24 cellular contexts compared by ENCODE assay signal in genomic region chr11:69864930-69865661, GRCh38. TPM values are rescaled to one million over a fixed set of nuclear protein-coding genes. Genes with fewer than 3 reads are reported as not detected.
"Had no signal": no experiment of that assay in that cellular context is flagged by ENCODE, and none has a peak within 500 bp of the region (broad histone marks: within the 10 kb centered on the region; RNA-seq: fewer than 3 reads in every experiment).

No MANE protein-coding gene starts in this region.

- H3K36me3 ChIP-seq: cardiac muscle cell, esophagus squamous epithelium, gastrocnemius medialis, right atrium auricular region, suprapubic skin, tibial nerve had no signal

- H3K4me3 ChIP-seq: body of pancreas, cardiac muscle cell, esophagus squamous epithelium, gastrocnemius medialis, psoas muscle, right atrium auricular region, suprapubic skin, tibial nerve had no signal

- ATAC-seq: activated T-cell treated with anti-CD3 and anti-CD28 coated beads, Interleukin-2, amount 50 U/mL, for 72 hours; body of pancreas; effector memory CD8-positive, alpha-beta T cell; gastrocnemius medialis; naive thymus-derived CD4-positive, alpha-beta T cell; psoas muscle; stimulated activated effector memory CD8-positive, alpha-beta T cell treated with anti-CD3 and anti-CD28 coated beads, Interleukin-12 subunit alpha, Interleukin-12 subunit beta, amount 100 ng/mL, for 72 hours; stimulated activated naive CD8-positive, alpha-beta T cell treated with anti-CD3 and anti-CD28 coated beads, Interleukin-15, amount 100 ng/mL, for 72 hours had no signal

- H3K4me1 ChIP-seq: body of pancreas, esophagus squamous epithelium, gastrocnemius medialis, psoas muscle, right atrium auricular region, suprapubic skin, tibial nerve had no signal

- H3K9me3 ChIP-seq: body of pancreas, esophagus squamous epithelium, gastrocnemius medialis, psoas muscle, right atrium auricular region, suprapubic skin, tibial nerve had no signal

- H3K27me3 ChIP-seq: body of pancreas, cardiac muscle cell, right atrium auricular region had no signal

- DNase-seq: activated CD8-positive, alpha-beta memory T cell treated with anti-CD3 and anti-CD28 coated beads, Interleukin-2, amount 50 U/mL, for 48 hours; activated gamma-delta T cell; activated naive CD4-positive, alpha-beta T cell treated with anti-CD3 and anti-CD28 coated beads, Interleukin-2, amount 50 U/mL, for 16 hours; activated T-cell treated with anti-CD3 and anti-CD28 coated beads, Interleukin-2, amount 50 U/mL, for 72 hours; anterior cingulate cortex; body of pancreas; effector memory CD8-positive, alpha-beta T cell; esophagus squamous epithelium; gastrocnemius medialis; hippocampal formation; naive thymus-derived CD4-positive, alpha-beta T cell; psoas muscle; stimulated activated CD4-positive, alpha-beta T cell treated with anti-CD3 and anti-CD28 coated beads, Interleukin-12 subunit alpha, Interleukin-12 subunit beta, amount 100 ng/mL, for 4 hours; stimulated activated naive CD8-positive, alpha-beta T cell treated with anti-CD3 and anti-CD28 coated beads, Interleukin-15, amount 100 ng/mL, for 72 hours; T-helper 1 cell; T-helper 9 cell had no signal

- H3K27ac ChIP-seq: body of pancreas, cardiac muscle cell, esophagus squamous epithelium, gastrocnemius medialis, psoas muscle, right atrium auricular region, suprapubic skin, tibial nerve had no signal

RNA-seq across cellular contexts. Expression of gene FGF3, which starts 45.9 kb away (rescaled TPM):
- total RNA-seq: activated T-cell treated with anti-CD3 and anti-CD28 coated beads, Interleukin-2, amount 50 U/mL, for 72 hours; body of pancreas; dermis microvascular lymphatic vessel endothelial cell; esophagus squamous epithelium; gastrocnemius medialis; liver; naive thymus-derived CD4-positive, alpha-beta T cell; psoas muscle; right atrium auricular region; suprapubic skin; tibial nerve; urinary bladder had no signal
- polyA plus RNA-seq: cardiac muscle cell; liver; naive thymus-derived CD4-positive, alpha-beta T cell; psoas muscle; urinary bladder had no signal
